9 cellular contexts compared by ENCODE assay signal in the genomic region with DNA sequence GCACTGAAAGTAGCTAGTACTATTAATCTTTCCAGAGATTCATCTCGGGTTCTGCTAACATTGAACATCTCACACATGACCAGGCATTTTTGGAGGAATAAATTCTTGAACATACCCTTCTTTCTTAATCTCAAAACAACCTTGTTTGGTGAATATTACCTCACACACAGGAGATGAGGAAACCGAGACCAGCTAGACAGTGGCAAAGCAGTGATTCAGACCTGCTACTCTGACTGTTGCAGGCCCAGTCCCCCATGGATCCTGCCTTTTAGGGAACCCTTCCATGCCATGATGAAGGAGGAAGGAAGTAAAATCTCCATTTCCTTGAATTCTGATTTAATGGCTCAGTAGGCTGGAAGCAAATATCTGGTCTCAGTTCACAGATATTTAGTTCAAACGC. TPM values are rescaled to one million over a fixed set of nuclear protein-coding genes. Genes with fewer than 3 reads are reported as not detected.
DNase-seq lines count a peak whose midpoint lies in the region; ATAC-seq, FAIRE-seq and TF ChIP-seq lines count a peak whose summit lies in the region.
"Had no signal": no experiment of that assay in that cellular context is flagged by ENCODE, and none has a peak within 500 bp of the region (broad histone marks: within the 10 kb centered on the region; RNA-seq: fewer than 3 reads in every experiment).

No MANE protein-coding gene starts in this region.

- no peak for FAIRE-seq in endothelial cell of umbilical vein (lab: Jason Lieb, UNC)
- FAIRE-seq: HepG2 had no signal

- H3K4me2 ChIP-seq in PC-9 (peak overlapping the region; percentile 97), endothelial cell of umbilical vein (ENCODE audit: insufficient read depth, low read length) (no peak overlapping the region)

- CTCF ChIA-PET in PC-9 (lab: Charles Lee) = no interaction called here
- CTCF ChIA-PET in endothelial cell of umbilical vein (lab: Charles Lee) = interaction anchor here (1.2 to 2.3 kb wide), 2 partner anchors 27 to 765 kb away, joined by 3 to 8 read pairs; no protein-coding TSS in a partner anchor

- H3K4me3 ChIP-seq in PC-9 (peak overlapping the region; percentile 76), endothelial cell of umbilical vein (replicated peaks in 1 of 3; ENCODE audit: insufficient read depth in 1 of 3, low read depth in 1 of 3, low read length in 3 of 3) (no peak overlapping the region), neuron (ENCODE audit: low read length) (peak overlapping the region; percentile 73)

- no peaks in the 10 kb centered on the region for H3K9me2 ChIP-seq in PC-9 (ENCODE audit: insufficient read depth)

- no peaks in the 10 kb centered on the region for H3K27me3 ChIP-seq in PC-9 (ENCODE audit: insufficient read depth, low read depth)
- H3K27me3 ChIP-seq in endothelial cell of umbilical vein (ENCODE audit: control insufficient read depth in 2 of 2, insufficient read depth in 2 of 2, low read length in 2 of 2) = peaks cover 0 to 6% of the 10 kb centered on the region in 2 experiments
- peaks cover 10% of the 10 kb centered on the region for H3K27me3 ChIP-seq in neuron (ENCODE audit: insufficient read depth, low read length)

- H3K4me1 ChIP-seq in PC-9 (replicated peaks; ENCODE audit: insufficient read depth) = peaks cover 32% of the 10 kb centered on the region
- peaks cover 18% of the 10 kb centered on the region for H3K4me1 ChIP-seq in endothelial cell of umbilical vein (ENCODE audit: control insufficient read depth, extremely low read depth, insufficient read depth, low read length)
- H3K4me1 ChIP-seq in neuron (ENCODE audit: insufficient read depth, low read length) = peaks cover 23% of the 10 kb centered on the region

- BruUV-seq in PC-9 (replicated peaks; lab: Mats Ljungman, UMichigan) (TSS peak; percentile 23), endothelial cell of umbilical vein (replicated peaks; lab: Mats Ljungman, UMichigan) (TSS peak; percentile 7)

- H3K9me1 ChIP-seq in endothelial cell of umbilical vein (replicated peaks; ENCODE audit: control insufficient read depth, extremely low read depth, insufficient read depth, low read length) = no peaks in the 10 kb centered on the region

- peaks cover 24% of the 10 kb centered on the region for H3F3A ChIP-seq in PC-9 (ENCODE audit: insufficient read depth, low read depth)

- no peaks in the 10 kb centered on the region for H3K36me3 ChIP-seq in PC-9 (ENCODE audit: low read depth)
- no peaks in the 10 kb centered on the region for H3K36me3 ChIP-seq in endothelial cell of umbilical vein (ENCODE audit: control insufficient read depth in 2 of 2, extremely low read depth in 1 of 2, insufficient read depth in 2 of 2, low read length in 2 of 2)
- no peaks in the 10 kb centered on the region for H3K36me3 ChIP-seq in neuron (ENCODE audit: insufficient read depth, low read length)

- ATAC-seq in GM21360 (IDR thresholded peaks at IDR 0.05; ENCODE audit: unreplicated experiment) = no peak
- ATAC-seq in HG03521 (IDR thresholded peaks at IDR 0.05; ENCODE audit: unreplicated experiment) = no peak
- ATAC-seq: HepG2 had no signal

- H2AFZ ChIP-seq in PC-9 = peak overlapping the region; percentile 92
- no peak overlapping the region for H2AFZ ChIP-seq in endothelial cell of umbilical vein (ENCODE audit: low read depth, low read length)
- no peak overlapping the region for H2AFZ ChIP-seq in neuron (ENCODE audit: low read depth, low read length)

- intact Hi-C loops in PC-9 (cut with micrococcal nuclease; ENCODE audit: unreplicated experiment) (loop anchor here (10.0 kb wide), 1 partner anchor 482 kb away; no protein-coding TSS in a partner anchor), endothelial cell of umbilical vein (cut with micrococcal nuclease) (loop anchor here (2.0 to 10.0 kb wide), 7 partner anchors 26 to 868 kb away; a partner anchor contains a TSS)

- DNase-seq in CD1c-positive myeloid dendritic cell (ENCODE audit: extremely low spot score) = peak; percentile 75
- DNase-seq in PC-9 = peak in 1 of 2 experiments; percentile 73
- no peak for DNase-seq in endothelial cell of umbilical vein (ENCODE audit: low read depth, low spot score)
- no peak for DNase-seq in nucleus accumbens (lab: John Stamatoyannopoulos, UW)
- no peak for DNase-seq in NCI-H128 (lab: John Stamatoyannopoulos, UW; ENCODE audit: unreplicated experiment)

- peaks cover 62% of the 10 kb centered on the region for H3K79me2 ChIP-seq in PC-9 (ENCODE audit: low read depth)
- no peaks in the 10 kb centered on the region for H3K79me2 ChIP-seq in endothelial cell of umbilical vein (ENCODE audit: control insufficient read depth, insufficient read depth, low read length)

- POLR2A ChIA-PET in PC-9 (lab: Charles Lee; ENCODE audit: unreplicated experiment) (interaction anchor here (0.6 kb wide), 1 partner anchor 277 kb away, joined by 6 read pairs; no protein-coding TSS in a partner anchor), endothelial cell of umbilical vein (lab: Charles Lee) (no interaction called here)

- H4K20me1 ChIP-seq in PC-9 (ENCODE audit: insufficient read depth) = no peaks in the 10 kb centered on the region
- no peaks in the 10 kb centered on the region for H4K20me1 ChIP-seq in endothelial cell of umbilical vein (replicated peaks; ENCODE audit: control insufficient read depth, extremely low read depth, insufficient read depth, low read length)

- dilution Hi-C loops in endothelial cell of umbilical vein (cut with MboI; ENCODE audit: extremely low pct_ligation_motif_present, low sequenced_read_pairs) = no loop called here

- H3K9me3 ChIP-seq in PC-9 (ENCODE audit: insufficient read depth, low read depth) (no peaks in the 10 kb centered on the region), endothelial cell of umbilical vein (replicated peaks; ENCODE audit: control insufficient read depth, insufficient read depth, low read length) (no peaks in the 10 kb centered on the region), neuron (ENCODE audit: low read length) (no peaks in the 10 kb centered on the region)

- H3K9ac ChIP-seq in endothelial cell of umbilical vein (replicated peaks; ENCODE audit: extremely low read depth, insufficient read depth, low read length) = no peak overlapping the region

- TF ChIP-seq POLR2A in endothelial cell of umbilical vein (IDR thresholded peaks at IDR 0.05; ENCODE audit: low read depth, low read length) = no peak

- TF ChIP-seq CTCF in PC-9 (conservative IDR thresholded peaks at IDR 0.05) (no peak), endothelial cell of umbilical vein (IDR thresholded peaks at IDR 0.05; ENCODE audit: extremely low read depth in 1 of 2, insufficient read depth in 1 of 2, low read depth in 1 of 2, low read length in 2 of 2) (no peak)

- H3K27ac ChIP-seq in PC-9 (peak overlapping the region; percentile 92), endothelial cell of umbilical vein (ENCODE audit: insufficient read depth, low read depth, low read length) (no peak overlapping the region)

TF ChIP-seq in endothelial cell of umbilical vein, 7 proteins besides CTCF, POLR2A, EP300 and RAD21:
- no peak for TF ChIP-seq FOS (IDR thresholded peaks at IDR 0.05; ENCODE audit: borderline replicate concordance, insufficient read depth, low read length)
- no peak for TF ChIP-seq MYC (IDR thresholded peaks at IDR 0.05; ENCODE audit: low read depth, low read length)
- TF ChIP-seq JUN (IDR thresholded peaks at IDR 0.05; ENCODE audit: borderline replicate concordance, insufficient read depth, insufficient read length, low read depth) = no peak
- TF ChIP-seq EZH2 (IDR thresholded peaks at IDR 0.05; ENCODE audit: borderline replicate concordance, low read depth, low read length, severe bottlenecking) = no peak
- TF ChIP-seq, protein P1, sequence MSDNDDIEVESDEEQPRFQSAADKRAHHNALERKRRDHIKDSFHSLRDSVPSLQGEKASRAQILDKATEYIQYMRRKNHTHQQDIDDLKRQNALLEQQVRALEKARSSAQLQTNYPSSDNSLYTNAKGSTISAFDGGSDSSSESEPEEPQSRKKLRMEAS (IDR thresholded peaks at IDR 0.05; ENCODE audit: insufficient read depth, insufficient read length) = no peak
- no peak for TF ChIP-seq GATA2 (IDR thresholded peaks at IDR 0.05; ENCODE audit: insufficient read depth, insufficient read length, low read depth, low read length)
- TF ChIP-seq POLR2AphosphoS5 (IDR thresholded peaks at IDR 0.05; ENCODE audit: insufficient read depth, low read depth, low read length) = no peak

RNA-seq across cellular contexts. Expression of a gene that starts 2.6 kb away (rescaled TPM):
- total RNA-seq in PC-9 (2021) = 8.2 and 9.8 TPM in 2 replicates
- 4.8 and 5.1 TPM in 2 replicates for total RNA-seq in endothelial cell of umbilical vein
- polyA plus RNA-seq in endothelial cell of umbilical vein = 2.5 and 2.6 TPM in 2 replicates
- polyA plus RNA-seq in endothelial cell of umbilical vein (2011; cell fraction: cytosol; rRNA removed) = 2.0 and 2.1 TPM in 2 replicates
- 3.6 and 4.7 TPM in 2 replicates for polyA plus RNA-seq in endothelial cell of umbilical vein (2011; cell fraction: nucleus; rRNA removed)
- polyA plus RNA-seq in endothelial cell of umbilical vein (2012) = 0.86 and 1.2 TPM in 2 replicates
- 9.9 and 10.8 TPM in 2 replicates for polyA minus RNA-seq in endothelial cell of umbilical vein
- polyA minus RNA-seq in endothelial cell of umbilical vein (2011; cell fraction: cytosol; rRNA and poly(A)+ RNA removed) = not detected
- 9.2 and 10.6 TPM in 2 replicates for polyA minus RNA-seq in endothelial cell of umbilical vein (2011; cell fraction: nucleus; rRNA and poly(A)+ RNA removed)

Comparison
In these comparisons a context has a peak if more than half of its experiments do, and no peak if none do; other contexts are left out.
1. H3K4me3 ChIP-seq: peak in PC-9 (single experiment) and neuron (single experiment); none in endothelial cell of umbilical vein (0 of 3).